18 cellular contexts compared by ENCODE assay signal in the genomic region with DNA sequence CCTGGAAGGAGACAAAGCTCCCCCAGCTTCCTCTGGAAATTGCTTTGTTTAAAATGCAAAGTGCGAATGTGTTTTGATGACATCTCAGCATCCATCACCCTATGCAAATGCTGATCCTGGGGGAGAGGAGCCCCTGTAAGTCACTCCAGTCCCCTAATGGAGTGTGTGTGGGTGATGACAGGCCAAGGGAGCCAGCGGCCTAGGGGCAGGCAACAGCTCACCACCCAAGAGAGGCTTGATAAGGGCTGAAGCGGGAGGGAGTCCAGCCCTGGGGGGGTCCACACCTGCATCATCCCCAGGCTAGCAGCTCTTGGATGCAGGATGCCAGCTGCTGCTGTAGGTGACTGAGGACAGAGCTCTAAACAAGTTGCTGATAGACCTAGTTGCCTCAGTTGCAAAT.
DNase-seq lines count a peak whose midpoint lies in the region; ATAC-seq and TF ChIP-seq lines count a peak whose summit lies in the region.
"Had no signal": no experiment of that assay in that cellular context is flagged by ENCODE, and none has a peak within 500 bp of the region (broad histone marks: within the 10 kb centered on the region; RNA-seq: fewer than 3 reads in every experiment).

No MANE protein-coding gene starts in this region.

- CTCF ChIA-PET in WTC11 (lab: Charles Lee) = interaction anchor here (0.8 to 1.3 kb wide), 2 partner anchors 36 to 55 kb away, joined by 3 to 4 read pairs; no protein-coding TSS in a partner anchor

- no peak overlapping the region for H3K18ac ChIP-seq in mesendoderm (ENCODE audit: low read length)

- peaks cover 12% of the 10 kb centered on the region for H3K4me1 Mint-ChIP-seq in WTC11
- H3K4me1 Mint-ChIP-seq: IgD-negative memory B cell had no signal

- H3K4me1 ChIP-seq in mesendoderm (ENCODE audit: control insufficient read depth, low read depth, low read length) (peaks cover 11% of the 10 kb centered on the region), spleen (peaks cover 0 to 19% (median 0%) of the 10 kb centered on the region in 6 donors), tibial nerve (no peaks in the 10 kb centered on the region)

- H3K56ac ChIP-seq in mesendoderm (ENCODE audit: low read length) = no peak overlapping the region

- H3K9me3 ChIP-seq in spleen (no peaks in the 10 kb centered on the region), tibial nerve (no peaks in the 10 kb centered on the region)

- no peaks in the 10 kb centered on the region for H3K79me2 ChIP-seq in mesendoderm (ENCODE audit: control insufficient read depth, insufficient read depth, low read length)

- H3K36me3 ChIP-seq in mesendoderm (ENCODE audit: control insufficient read depth, insufficient read depth, low read length) (no peaks in the 10 kb centered on the region), spleen (no peaks in the 10 kb centered on the region), tibial nerve (no peaks in the 10 kb centered on the region)

- no peak overlapping the region for H3K23ac ChIP-seq in mesendoderm (ENCODE audit: low read length)

- H3K27me3 Mint-ChIP-seq in WTC11 (ENCODE audit: low read depth) = no peaks in the 10 kb centered on the region; the same call in 1 of the 2 replicates

- ATAC-seq in WTC11 (peak; percentile 22; the same call in 1 of the 2 replicates), HG03571 (IDR thresholded peaks at IDR 0.05; ENCODE audit: unreplicated experiment) (no peak)
- ATAC-seq: GM12878, HepG2 had no signal

- H4K5ac ChIP-seq in mesendoderm (ENCODE audit: low read length) = no peak overlapping the region

- no CpG with 5 or more reads among the region's 3 CpGs for WGBS in mesendoderm (ENCODE audit: extremely low coverage, insufficient coverage, low lambda C conversion rate)
- WGBS in spleen, 5 donors = 77 to 87% (median 84%) methylated on average over 3 of the region's 3 CpGs
- WGBS in tibial nerve, 2 donors = 74 to 77% methylated on average over 3 of the region's 3 CpGs

- intact Hi-C loops in spleen (cut with DNase I; ENCODE audit: low total_unique reads) = no loop called here

- H3K9me3 Mint-ChIP-seq in WTC11 = no peaks in the 10 kb centered on the region
- H3K9me3 Mint-ChIP-seq: CD4-positive, alpha-beta T cell; HFFc6 had no signal

- H2AK5ac ChIP-seq in mesendoderm (ENCODE audit: low read length) = no peak overlapping the region

- H3K4me3 ChIP-seq in mesendoderm (ENCODE audit: low read length) = no peak overlapping the region
- H3K4me3 ChIP-seq in spleen = no peak overlapping the region
- no peak overlapping the region for H3K4me3 ChIP-seq in tibial nerve
- H3K4me3 ChIP-seq: GM12878 had no signal

- no peak overlapping the region for H3K4me2 ChIP-seq in mesendoderm (ENCODE audit: low read length)

- H2BK15ac ChIP-seq in mesendoderm (replicated peaks; ENCODE audit: low read depth) = no peak overlapping the region

- no peak overlapping the region for H3K4me3 Mint-ChIP-seq in WTC11
- H3K4me3 Mint-ChIP-seq: CD4-positive, alpha-beta T cell; HFFc6; IgD-negative memory B cell had no signal

- TF ChIP-seq POLR2A in spleen (IDR thresholded peaks at IDR 0.05) (no peak), tibial nerve (IDR thresholded peaks at IDR 0.05) (no peak)

- no peak overlapping the region for H4K8ac ChIP-seq in mesendoderm (ENCODE audit: low read depth, low read length)

- DNase-seq in WTC11 (ENCODE audit: low spot score) (no peak), mesendoderm (peak; percentile 36), spleen (peak; percentile 39), tibial nerve (ENCODE audit: low spot score in 2 of 2) (no peak), G401 (ENCODE audit: low spot score) (no peak)
- DNase-seq: ACHN; AML-193; CD4-positive, alpha-beta T cell; DMS153; DMS79; HCEC 1CT; HFFc6; KBM-7 had no signal

- H3K27me3 ChIP-seq in mesendoderm (ENCODE audit: insufficient read depth, low read length, poor library complexity) (no peaks in the 10 kb centered on the region), spleen (replicated peaks in 1 of 7) (peaks cover 0 to 44% (median 0%) of the 10 kb centered on the region in 7 donors), tibial nerve (no peaks in the 10 kb centered on the region)

- H3K79me1 ChIP-seq in mesendoderm (ENCODE audit: low read length) = no peaks in the 10 kb centered on the region

- no peak for TF ChIP-seq EP300 in tibial nerve (IDR thresholded peaks at IDR 0.05)

- H2BK5ac ChIP-seq in mesendoderm (ENCODE audit: low read length) = no peak overlapping the region

- H3K27ac Mint-ChIP-seq in WTC11 = no peak overlapping the region
- H3K27ac Mint-ChIP-seq: CD4-positive, alpha-beta T cell; HFFc6; IgD-negative memory B cell had no signal

- no peak for TF ChIP-seq CTCF in WTC11 (IDR thresholded peaks at IDR 0.05)
- no peak for TF ChIP-seq CTCF in spleen (IDR thresholded peaks at IDR 0.05 in 8 of 11, conservative IDR thresholded peaks at IDR 0.05 in 3 of 11)
- no peak for TF ChIP-seq CTCF in tibial nerve (IDR thresholded peaks at IDR 0.05)

- no peak overlapping the region for H3K9ac ChIP-seq in mesendoderm (ENCODE audit: low read length)

- H3K36me3 Mint-ChIP-seq in WTC11 = no peaks in the 10 kb centered on the region

- no peak overlapping the region for H3K4ac ChIP-seq in mesendoderm (ENCODE audit: low read depth, low read length)

- H3K27ac ChIP-seq in mesendoderm (ENCODE audit: low read depth, low read length) (no peak overlapping the region), spleen (no peak overlapping the region), tibial nerve (no peak overlapping the region)
- H3K27ac ChIP-seq: C4-2B had no signal

- in situ Hi-C loops in G401 (cut with HindIII; ENCODE audit: low sequenced_read_pairs) = no loop called here

- POLR2A ChIA-PET in WTC11 (lab: Charles Lee) = no interaction called here

- no peak overlapping the region for H2BK120ac ChIP-seq in mesendoderm (ENCODE audit: low read depth, low read length)

TF ChIP-seq in WTC11, 78 proteins besides CTCF, POLR2A, EP300 and RAD21:
- TF ChIP-seq ZNF232 (CRISPR knock-in tag; IDR thresholded peaks at IDR 0.05) = no peak
- TF ChIP-seq, protein P1, sequence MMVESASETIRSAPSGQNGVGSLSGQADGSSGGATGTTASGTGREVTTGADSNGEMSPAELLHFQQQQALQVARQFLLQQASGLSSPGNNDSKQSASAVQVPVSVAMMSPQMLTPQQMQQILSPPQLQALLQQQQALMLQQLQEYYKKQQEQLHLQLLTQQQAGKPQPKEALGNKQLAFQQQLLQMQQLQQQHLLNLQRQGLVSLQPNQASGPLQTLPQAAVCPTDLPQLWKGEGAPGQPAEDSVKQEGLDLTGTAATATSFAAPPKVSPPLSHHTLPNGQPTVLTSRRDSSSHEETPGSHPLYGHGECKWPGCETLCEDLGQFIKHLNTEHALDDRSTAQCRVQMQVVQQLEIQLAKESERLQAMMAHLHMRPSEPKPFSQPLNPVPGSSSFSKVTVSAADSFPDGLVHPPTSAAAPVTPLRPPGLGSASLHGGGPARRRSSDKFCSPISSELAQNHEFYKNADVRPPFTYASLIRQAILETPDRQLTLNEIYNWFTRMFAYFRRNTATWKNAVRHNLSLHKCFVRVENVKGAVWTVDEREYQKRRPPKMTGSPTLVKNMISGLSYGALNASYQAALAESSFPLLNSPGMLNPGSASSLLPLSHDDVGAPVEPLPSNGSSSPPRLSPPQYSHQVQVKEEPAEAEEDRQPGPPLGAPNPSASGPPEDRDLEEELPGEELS (CRISPR knock-in tag; IDR thresholded peaks at IDR 0.05) = no peak
- TF ChIP-seq, protein P2, sequence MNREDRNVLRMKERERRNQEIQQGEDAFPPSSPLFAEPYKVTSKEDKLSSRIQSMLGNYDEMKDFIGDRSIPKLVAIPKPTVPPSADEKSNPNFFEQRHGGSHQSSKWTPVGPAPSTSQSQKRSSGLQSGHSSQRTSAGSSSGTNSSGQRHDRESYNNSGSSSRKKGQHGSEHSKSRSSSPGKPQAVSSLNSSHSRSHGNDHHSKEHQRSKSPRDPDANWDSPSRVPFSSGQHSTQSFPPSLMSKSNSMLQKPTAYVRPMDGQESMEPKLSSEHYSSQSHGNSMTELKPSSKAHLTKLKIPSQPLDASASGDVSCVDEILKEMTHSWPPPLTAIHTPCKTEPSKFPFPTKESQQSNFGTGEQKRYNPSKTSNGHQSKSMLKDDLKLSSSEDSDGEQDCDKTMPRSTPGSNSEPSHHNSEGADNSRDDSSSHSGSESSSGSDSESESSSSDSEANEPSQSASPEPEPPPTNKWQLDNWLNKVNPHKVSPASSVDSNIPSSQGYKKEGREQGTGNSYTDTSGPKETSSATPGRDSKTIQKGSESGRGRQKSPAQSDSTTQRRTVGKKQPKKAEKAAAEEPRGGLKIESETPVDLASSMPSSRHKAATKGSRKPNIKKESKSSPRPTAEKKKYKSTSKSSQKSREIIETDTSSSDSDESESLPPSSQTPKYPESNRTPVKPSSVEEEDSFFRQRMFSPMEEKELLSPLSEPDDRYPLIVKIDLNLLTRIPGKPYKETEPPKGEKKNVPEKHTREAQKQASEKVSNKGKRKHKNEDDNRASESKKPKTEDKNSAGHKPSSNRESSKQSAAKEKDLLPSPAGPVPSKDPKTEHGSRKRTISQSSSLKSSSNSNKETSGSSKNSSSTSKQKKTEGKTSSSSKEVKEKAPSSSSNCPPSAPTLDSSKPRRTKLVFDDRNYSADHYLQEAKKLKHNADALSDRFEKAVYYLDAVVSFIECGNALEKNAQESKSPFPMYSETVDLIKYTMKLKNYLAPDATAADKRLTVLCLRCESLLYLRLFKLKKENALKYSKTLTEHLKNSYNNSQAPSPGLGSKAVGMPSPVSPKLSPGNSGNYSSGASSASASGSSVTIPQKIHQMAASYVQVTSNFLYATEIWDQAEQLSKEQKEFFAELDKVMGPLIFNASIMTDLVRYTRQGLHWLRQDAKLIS (CRISPR knock-in tag; IDR thresholded peaks at IDR 0.05; ENCODE audit: borderline replicate concordance) = no peak
- TF ChIP-seq JAZF1 (CRISPR knock-in tag; IDR thresholded peaks at IDR 0.05) = no peak
- TF ChIP-seq ESRRA (CRISPR knock-in tag; IDR thresholded peaks at IDR 0.05; ENCODE audit: borderline replicate concordance) = no peak

Comparison
In these comparisons a context has a peak if more than half of its experiments do, and no peak if none do; other contexts are left out.
1. DNase-seq: peak in mesendoderm (single experiment) and spleen (single experiment); none in WTC11 (single experiment), tibial nerve (0 of 2) and G401 (single experiment).